In the genomic region with DNA sequence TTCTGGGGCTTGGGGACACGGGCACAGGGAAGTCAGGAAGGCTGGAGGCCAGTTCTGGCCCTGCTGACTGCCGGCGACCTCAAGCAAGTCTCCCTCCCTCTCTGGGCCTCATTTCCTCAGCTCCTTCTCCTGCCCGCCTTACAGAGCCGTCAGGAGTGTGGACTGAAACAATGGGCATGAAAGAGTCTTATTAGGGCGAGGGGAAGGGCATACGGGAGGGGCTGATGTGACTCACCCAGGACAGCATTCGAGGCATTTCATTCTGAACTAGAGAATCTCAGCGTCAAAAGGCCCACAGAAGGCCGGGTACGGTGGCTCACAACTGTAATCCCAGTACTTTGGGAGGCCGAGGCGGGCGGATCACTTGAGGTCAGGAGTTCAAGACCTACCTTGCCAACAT, we compare ENCODE assay signal across 10 cellular contexts. TPM values are rescaled to one million over a fixed set of nuclear protein-coding genes. Genes with fewer than 3 reads are reported as not detected.
"Had no signal": no experiment of that assay in that cellular context is flagged by ENCODE, and none has a peak within 500 bp of the region (broad histone marks: within the 10 kb centered on the region; RNA-seq: fewer than 3 reads in every experiment).

No MANE protein-coding gene starts in this region.

RNA-seq across cellular contexts. Expression of gene GSTT2B, which starts 20.8 kb away (rescaled TPM):
- total RNA-seq: naive thymus-derived CD8-positive, alpha-beta T cell; osteocyte; vagina had no signal
- polyA plus RNA-seq: immature natural killer cell; naive thymus-derived CD8-positive, alpha-beta T cell had no signal

RNA-seq across cellular contexts. Expression of gene DDTL, which starts 26.5 kb away (rescaled TPM):
- total RNA-seq: naive thymus-derived CD8-positive, alpha-beta T cell; neural crest cell; osteocyte; progenitor cell of endocrine pancreas; vagina had no signal
- polyA plus RNA-seq: mammary epithelial cell had no signal

RNA-seq across cellular contexts. Expression of gene GSTT2, which starts 39.8 kb away (rescaled TPM):
- total RNA-seq: naive thymus-derived CD8-positive, alpha-beta T cell; neural crest cell; osteocyte; sciatic nerve; stomach; urinary bladder; vagina had no signal
- polyA plus RNA-seq: immature natural killer cell; naive thymus-derived CD8-positive, alpha-beta T cell had no signal
